8 cellular contexts compared by ENCODE assay signal in genomic region chr14:105075364-105076295, GRCh38. TPM values are rescaled to one million over a fixed set of nuclear protein-coding genes. Genes with fewer than 3 reads are reported as not detected.
DNase-seq lines count a peak whose midpoint lies in the region; ATAC-seq and TF ChIP-seq lines count a peak whose summit lies in the region.

No MANE protein-coding gene starts in this region.

- H3K36me3 Mint-ChIP-seq in activated naive CD4-positive, alpha-beta T cell treated with anti-CD3 and anti-CD28 coated beads for 36 hours (ENCODE audit: low read depth): no peaks in the 10 kb centered on the region
- H3K36me3 Mint-ChIP-seq in immature natural killer cell: no peaks in the 10 kb centered on the region

- no peak overlapping the region for H2AFZ ChIP-seq in PC-9

- no peaks in the 10 kb centered on the region for H3K79me2 ChIP-seq in PC-9 (ENCODE audit: low read depth)

- no peaks in the 10 kb centered on the region for H3K9me3 Mint-ChIP-seq in activated naive CD4-positive, alpha-beta T cell treated with anti-CD3 and anti-CD28 coated beads for 36 hours
- H3K9me3 Mint-ChIP-seq in immature natural killer cell: no peaks in the 10 kb centered on the region

- BruUV-seq in PC-9 (replicated peaks; lab: Mats Ljungman, UMichigan): no TSS peak

- H3F3A ChIP-seq in PC-9 (ENCODE audit: insufficient read depth, low read depth): peaks cover 7% of the 10 kb centered on the region

- POLR2A ChIA-PET in PC-9 (lab: Charles Lee; ENCODE audit: unreplicated experiment): interaction anchor here (0.7 kb wide), 1 partner anchor 183 kb away, joined by 4 read pairs; no protein-coding TSS in a partner anchor

- peak overlapping the region; percentile 30 for H3K27ac Mint-ChIP-seq in activated naive CD4-positive, alpha-beta T cell treated with anti-CD3 and anti-CD28 coated beads for 36 hours
- H3K27ac Mint-ChIP-seq in immature natural killer cell: peak overlapping the region in 4 of 6 donors; percentile 23 to 72 (median 58)

- no peak overlapping the region for H3K4me2 ChIP-seq in PC-9

- no peaks in the 10 kb centered on the region for H3K4me1 ChIP-seq in PC-9 (replicated peaks; ENCODE audit: insufficient read depth)

- peak; percentile 79 for DNase-seq in activated naive CD4-positive, alpha-beta T cell treated with anti-CD3 and anti-CD28 coated beads for 36 hours
- no peak for DNase-seq in activated naive CD4-positive, alpha-beta T cell treated with Interleukin-2 at 50 U/mL for 16 hours
- DNase-seq in UCSD-AML1 (lab: John Stamatoyannopoulos, UW; ENCODE audit: unreplicated experiment) (peak; percentile 90), immature natural killer cell (peak in 2 of 3 donors; percentile 33 to 41), PC-9 (no peak)

- intact Hi-C loops in activated naive CD4-positive, alpha-beta T cell treated with anti-CD3 and anti-CD28 coated beads for 36 hours (cut with micrococcal nuclease): no loop called here
- intact Hi-C loops in PC-9 (cut with micrococcal nuclease; ENCODE audit: unreplicated experiment): no loop called here

- H3K4me3 Mint-ChIP-seq in activated naive CD4-positive, alpha-beta T cell treated with anti-CD3 and anti-CD28 coated beads for 36 hours: no peak overlapping the region
- H3K4me3 Mint-ChIP-seq in immature natural killer cell: peak overlapping the region in 3 of 5 donors; percentile 5 to 41 (median 33)

- H3K27me3 ChIP-seq in PC-9 (ENCODE audit: insufficient read depth, low read depth): no peaks in the 10 kb centered on the region

- peaks cover 32% of the 10 kb centered on the region for H3K4me1 Mint-ChIP-seq in activated naive CD4-positive, alpha-beta T cell treated with anti-CD3 and anti-CD28 coated beads for 36 hours (ENCODE audit: low read depth)
- peaks cover 25 to 28% of the 10 kb centered on the region in 2 donors for H3K4me1 Mint-ChIP-seq in immature natural killer cell

- CTCF ChIA-PET in activated naive CD4-positive, alpha-beta T cell treated with anti-CD3 and anti-CD28 coated beads for 36 hours (lab: Charles Lee): interaction anchor here (0.6 to 5.6 kb wide), 7 partner anchors 9 to 54 kb away, joined by 3 to 23 read pairs (median 4); partner anchors contain the start of gene GPR132
- CTCF ChIA-PET in PC-9 (lab: Charles Lee): interaction anchor here (1.2 kb wide), 1 partner anchor 11 kb away, joined by 4 read pairs; no protein-coding TSS in a partner anchor

- TF ChIP-seq CTCF in PC-9 (conservative IDR thresholded peaks at IDR 0.05): no peak

- H3K9me3 ChIP-seq in PC-9 (ENCODE audit: insufficient read depth, low read depth): no peaks in the 10 kb centered on the region

- H3K36me3 ChIP-seq in PC-9 (ENCODE audit: low read depth): no peaks in the 10 kb centered on the region

- no peak overlapping the region for H3K4me3 ChIP-seq in PC-9

- no peak overlapping the region for H3K27ac ChIP-seq in PC-9

- no peaks in the 10 kb centered on the region for H3K27me3 Mint-ChIP-seq in activated naive CD4-positive, alpha-beta T cell treated with anti-CD3 and anti-CD28 coated beads for 36 hours (ENCODE audit: low read depth)
- peaks cover 0 to 5% (median 0%) of the 10 kb centered on the region in 3 donors for H3K27me3 Mint-ChIP-seq in immature natural killer cell (ENCODE audit: low read depth in 3 of 3)

- H3K9me2 ChIP-seq in PC-9 (ENCODE audit: insufficient read depth): no peaks in the 10 kb centered on the region

- ATAC-seq in HG03354 (IDR thresholded peaks at IDR 0.05; ENCODE audit: poor library complexity, severe bottlenecking, unreplicated experiment) (peak; percentile 75), HG03378 (IDR thresholded peaks at IDR 0.05; ENCODE audit: unreplicated experiment) (no peak), HG03280 (IDR thresholded peaks at IDR 0.05; ENCODE audit: unreplicated experiment) (no peak)

- no peaks in the 10 kb centered on the region for H4K20me1 ChIP-seq in PC-9 (ENCODE audit: insufficient read depth)

RNA-seq across cellular contexts. Expression of gene GPR132, which starts 10.4 kb away (rescaled TPM):
- total RNA-seq in activated naive CD4-positive, alpha-beta T cell treated with anti-CD3 and anti-CD28 coated beads for 36 hours: 10 to 100 TPM; 11.3 to 15.3 TPM
- polyA plus RNA-seq in immature natural killer cell: 10 to 100 TPM in 1 of 3 donors, 1 to 10 TPM in 2; 5.8 to 25.6 (median 8.4) TPM
- 0.98 TPM in 1 of 2 replicates, not detected in the other for total RNA-seq in PC-9 (2021)

RNA-seq across cellular contexts. Expression of gene CDCA4, which starts 54.7 kb away (rescaled TPM):
- 10 to 100 TPM; 59.6 to 60.4 TPM for total RNA-seq in activated naive CD4-positive, alpha-beta T cell treated with anti-CD3 and anti-CD28 coated beads for 36 hours
- polyA plus RNA-seq in immature natural killer cell: 10 to 100 TPM; 14.5 to 18.3 (median 14.6) TPM
- total RNA-seq in PC-9 (2021): 24.9 and 27.7 TPM in 2 replicates

Comparison
In these comparisons a context has a peak if more than half of its experiments do, and no peak if none do; other contexts are left out.
1. DNase-seq: peak in activated naive CD4-positive, alpha-beta T cell treated with anti-CD3 and anti-CD28 coated beads for 36 hours (single experiment), UCSD-AML1 (single experiment) and immature natural killer cell (2 of 3); none in activated naive CD4-positive, alpha-beta T cell treated with Interleukin-2 at 50 U/mL for 16 hours (single experiment) and PC-9 (0 of 2).